ENCODE assay signal across 22 cellular contexts in genomic region chr18:60663060-60663989, GRCh38.
"Had no signal": no experiment of that assay in that cellular context is flagged by ENCODE, and none has a peak within 500 bp of the region (broad histone marks: within the 10 kb centered on the region; RNA-seq: fewer than 3 reads in every experiment).

No MANE protein-coding gene starts in this region.

- H3K4me3 ChIP-seq: dorsolateral prefrontal cortex, esophagus muscularis mucosa, gastroesophageal sphincter, psoas muscle, right lobe of liver, tibial nerve had no signal

- H3K27me3 ChIP-seq: dorsolateral prefrontal cortex, esophagus muscularis mucosa, gastroesophageal sphincter, neutrophil, right lobe of liver, testis, tibial nerve had no signal

- H3K27me3 Mint-ChIP-seq: naive thymus-derived CD4-positive, alpha-beta T cell; stimulated activated naive B cell treated with anti-CD40 and anti-IgM and Interleukin-4, amounts not matched to agents 10 μg/mL and 1 μg/mL and 100 μg/mL, for 72 hours; stimulated activated naive CD8-positive, alpha-beta T cell treated with anti-CD3 and anti-CD28 coated beads, Interleukin-15, amount 100 ng/mL, for 72 hours had no signal

- DNase-seq: cortex of kidney; dorsolateral prefrontal cortex; effector memory CD4-positive, alpha-beta T cell; kidney glomerular epithelial cell; mammary epithelial cell; naive thymus-derived CD4-positive, alpha-beta T cell; nephron progenitor cell; retina; stimulated activated CD4-positive, alpha-beta T cell treated with anti-CD3 and anti-CD28 coated beads, Interleukin-15, amount 100 ng/mL, for 24 hours; stimulated activated CD4-positive, alpha-beta T cell treated with anti-CD3 and anti-CD28 coated beads, Interleukin-1b, Interleukin-23, amount 100 ng/mL, for 48 hours; stimulated activated CD4-positive, alpha-beta T cell treated with anti-CD3 and anti-CD28 coated beads, Interleukin-4, amount 100 ng/mL, for 24 hours; stimulated activated naive B cell treated with anti-CD40 and anti-IgM and Interleukin-4, amounts not matched to agents 10 μg/mL and 1 μg/mL and 100 μg/mL, for 72 hours; stimulated activated naive CD8-positive, alpha-beta T cell treated with anti-CD3 and anti-CD28 coated beads, Interleukin-15, amount 100 ng/mL, for 72 hours; testis had no signal

- H3K9me3 Mint-ChIP-seq: nephron progenitor cell had no signal

- H3K4me3 Mint-ChIP-seq: naive thymus-derived CD4-positive, alpha-beta T cell; nephron progenitor cell; stimulated activated naive B cell treated with anti-CD40 and anti-IgM and Interleukin-4, amounts not matched to agents 10 μg/mL and 1 μg/mL and 100 μg/mL, for 72 hours; stimulated activated naive CD8-positive, alpha-beta T cell treated with anti-CD3 and anti-CD28 coated beads, Interleukin-15, amount 100 ng/mL, for 72 hours had no signal

- H3K27ac Mint-ChIP-seq: naive thymus-derived CD4-positive, alpha-beta T cell; nephron progenitor cell; stimulated activated naive B cell treated with anti-CD40 and anti-IgM and Interleukin-4, amounts not matched to agents 10 μg/mL and 1 μg/mL and 100 μg/mL, for 72 hours; stimulated activated naive CD8-positive, alpha-beta T cell treated with anti-CD3 and anti-CD28 coated beads, Interleukin-15, amount 100 ng/mL, for 72 hours had no signal

- H3K4me1 ChIP-seq: esophagus muscularis mucosa, gastroesophageal sphincter, psoas muscle, right lobe of liver, testis, tibial nerve had no signal

- H3K4me1 Mint-ChIP-seq: naive thymus-derived CD4-positive, alpha-beta T cell; nephron progenitor cell; stimulated activated naive B cell treated with anti-CD40 and anti-IgM and Interleukin-4, amounts not matched to agents 10 μg/mL and 1 μg/mL and 100 μg/mL, for 72 hours; stimulated activated naive CD8-positive, alpha-beta T cell treated with anti-CD3 and anti-CD28 coated beads, Interleukin-15, amount 100 ng/mL, for 72 hours had no signal

- FAIRE-seq: endometrium had no signal

- H3K36me3 ChIP-seq: esophagus muscularis mucosa, gastroesophageal sphincter, neutrophil, right lobe of liver, tibial nerve had no signal

- ATAC-seq: gastroesophageal sphincter; naive thymus-derived CD4-positive, alpha-beta T cell; psoas muscle; stimulated activated naive B cell treated with anti-CD40 and anti-IgM and Interleukin-4, amounts not matched to agents 10 μg/mL and 1 μg/mL and 100 μg/mL, for 72 hours; stimulated activated naive CD8-positive, alpha-beta T cell treated with anti-CD3 and anti-CD28 coated beads, Interleukin-15, amount 100 ng/mL, for 72 hours had no signal

- H3K36me3 Mint-ChIP-seq: naive thymus-derived CD4-positive, alpha-beta T cell; stimulated activated naive B cell treated with anti-CD40 and anti-IgM and Interleukin-4, amounts not matched to agents 10 μg/mL and 1 μg/mL and 100 μg/mL, for 72 hours had no signal

- H3K27ac ChIP-seq: dorsolateral prefrontal cortex, epithelial cell of prostate, esophagus muscularis mucosa, gastroesophageal sphincter, neutrophil, psoas muscle, right lobe of liver, testis, tibial nerve had no signal

- H3K9me3 ChIP-seq: esophagus muscularis mucosa, gastroesophageal sphincter, neutrophil, psoas muscle, right lobe of liver, testis, tibial nerve had no signal
